ENCODE assay signal across 7 cellular contexts in the genomic region with DNA sequence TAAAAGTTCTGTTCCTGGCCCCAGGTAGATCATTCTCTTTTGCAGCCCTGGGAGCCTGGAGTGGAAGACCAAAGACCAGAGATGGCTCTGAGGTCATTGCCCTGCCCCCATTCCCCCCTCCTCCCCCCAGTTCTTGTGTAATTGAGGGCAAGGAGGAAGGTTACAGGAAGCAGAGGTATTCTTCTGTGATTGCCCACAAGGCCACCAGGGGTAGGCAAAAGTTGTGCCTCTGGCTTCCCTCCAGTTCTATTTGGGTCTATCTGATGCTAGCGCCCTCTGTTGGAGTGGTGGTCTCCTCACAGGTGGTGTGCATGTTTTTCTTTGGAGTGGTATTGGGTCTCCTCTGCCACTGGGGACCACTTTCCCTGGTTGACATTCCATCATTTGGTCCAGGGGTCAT. TPM values are rescaled to one million over a fixed set of nuclear protein-coding genes. Genes with fewer than 3 reads are reported as not detected.
A peak's percentile ranks its signal among the peaks of the same experiment; 100 is the strongest.
DNase-seq lines count a peak whose midpoint lies in the region; ATAC-seq, FAIRE-seq and TF ChIP-seq lines count a peak whose summit lies in the region.

No MANE protein-coding gene starts in this region.

- no peaks in the 10 kb centered on the region for H3K9me3 ChIP-seq in Panc1 (ENCODE audit: control insufficient read depth, insufficient read depth, low read depth, low read length)

- no peaks in the 10 kb centered on the region for H3K4me1 ChIP-seq in Panc1 (ENCODE audit: control insufficient read depth, insufficient read depth, low read length)

- FAIRE-seq in H54 (lab: Jason Lieb, UNC), result no peak

- no peaks in the 10 kb centered on the region for H3K9me3 Mint-ChIP-seq in central memory CD8-positive, alpha-beta T cell

- ATAC-seq in Panc1 (no peak), HG02981 (IDR thresholded peaks at IDR 0.05; ENCODE audit: unreplicated experiment) (no peak)
- peak; percentile 32 for ATAC-seq in central memory CD8-positive, alpha-beta T cell (replicated peaks; ENCODE audit: extremely low read depth, poor library complexity, severe bottlenecking)

- no peak overlapping the region for H3K4me3 ChIP-seq in Panc1 (ENCODE audit: low read depth in 2 of 2, low read length in 2 of 2)

- peak; percentile 61 for TF ChIP-seq CTCF in Panc1 (IDR thresholded peaks at IDR 0.05)
- no peak for TF ChIP-seq CTCF in RWPE1 (conservative IDR thresholded peaks at IDR 0.05; ENCODE audit: low read depth)

- POLR2A ChIA-PET in Panc1 (lab: Charles Lee), result no interaction called here
- POLR2A ChIA-PET in RWPE1 (lab: Yijun Ruan, JAX; ENCODE audit: low non-redundant PET), result no interaction called here

- no peak overlapping the region for H3K4me3 Mint-ChIP-seq in central memory CD8-positive, alpha-beta T cell

- DNase-seq in H54 (ENCODE audit: insufficient read length, low spot score), result peak; percentile 26
- DNase-seq in Panc1 (ENCODE audit: low read depth, low spot score), result no peak
- DNase-seq in central memory CD8-positive, alpha-beta T cell (ENCODE audit: low spot score in 2 of 2), result peak in 1 of 2 donors; percentile 21
- peak; percentile 57 for DNase-seq in stimulated activated CD4-positive, alpha-beta T cell treated with anti-CD3 and anti-CD28 coated beads, Interleukin-15, amount 100 ng/mL, for 24 hours
- DNase-seq in NCI-H510A (lab: John Stamatoyannopoulos, UW), result no peak
- DNase-seq in RWPE1 (ENCODE audit: low spot score), result no peak

- H3K27ac Mint-ChIP-seq in central memory CD8-positive, alpha-beta T cell (ENCODE audit: low read depth), result no peak overlapping the region

- H3K27me3 ChIP-seq in Panc1 (ENCODE audit: control insufficient read depth, insufficient read depth, low read length), result no peaks in the 10 kb centered on the region

- H3K36me3 Mint-ChIP-seq in central memory CD8-positive, alpha-beta T cell (ENCODE audit: insufficient read depth), result peaks cover 1% of the 10 kb centered on the region

- H3K36me3 ChIP-seq in Panc1 (ENCODE audit: control insufficient read depth, insufficient read depth, low read length), result no peaks in the 10 kb centered on the region

- TF ChIP-seq POLR2A in H54 (IDR thresholded peaks at IDR 0.05; ENCODE audit: low read depth, low read length), result no peak

- intact Hi-C loops in Panc1 (cut with micrococcal nuclease; ENCODE audit: unreplicated experiment), result no loop called here

- in situ Hi-C loops in Panc1 (cut with HindIII; ENCODE audit: low pct_unique_long_range_greater_than_20kb, low sequenced_read_pairs), result no loop called here

- no peaks in the 10 kb centered on the region for H3K27me3 Mint-ChIP-seq in central memory CD8-positive, alpha-beta T cell

- no peak overlapping the region for H3K27ac ChIP-seq in Panc1 (ENCODE audit: low read length)
- no peak overlapping the region for H3K27ac ChIP-seq in RWPE1

- H3K4me1 Mint-ChIP-seq in central memory CD8-positive, alpha-beta T cell, result no peaks in the 10 kb centered on the region

- BruUV-seq in Panc1 (replicated peaks; lab: Mats Ljungman, UMichigan), result no TSS peak

- CTCF ChIA-PET in Panc1 (lab: Charles Lee) (no interaction called here), RWPE1 (lab: Yijun Ruan, JAX) (no interaction called here)

RNA-seq across cellular contexts. Expression of gene CRY1, which starts 41.2 kb away (rescaled TPM):
- 43.8 TPM for total RNA-seq in Panc1 (2021; ENCODE audit: unreplicated experiment)
- polyA plus RNA-seq in Panc1 (2012; ENCODE audit: insufficient read length), result 17.4 TPM

Comparison
In these comparisons a context has a peak if more than half of its experiments do, and no peak if none do; other contexts are left out.
1. DNase-seq: peak in H54 (single experiment) and stimulated activated CD4-positive, alpha-beta T cell treated with anti-CD3 and anti-CD28 coated beads, Interleukin-15, amount 100 ng/mL, for 24 hours (single experiment); none in Panc1 (single experiment), NCI-H510A (single experiment) and RWPE1 (single experiment).